ENCODE assay signal across 8 cellular contexts in the genomic region with DNA sequence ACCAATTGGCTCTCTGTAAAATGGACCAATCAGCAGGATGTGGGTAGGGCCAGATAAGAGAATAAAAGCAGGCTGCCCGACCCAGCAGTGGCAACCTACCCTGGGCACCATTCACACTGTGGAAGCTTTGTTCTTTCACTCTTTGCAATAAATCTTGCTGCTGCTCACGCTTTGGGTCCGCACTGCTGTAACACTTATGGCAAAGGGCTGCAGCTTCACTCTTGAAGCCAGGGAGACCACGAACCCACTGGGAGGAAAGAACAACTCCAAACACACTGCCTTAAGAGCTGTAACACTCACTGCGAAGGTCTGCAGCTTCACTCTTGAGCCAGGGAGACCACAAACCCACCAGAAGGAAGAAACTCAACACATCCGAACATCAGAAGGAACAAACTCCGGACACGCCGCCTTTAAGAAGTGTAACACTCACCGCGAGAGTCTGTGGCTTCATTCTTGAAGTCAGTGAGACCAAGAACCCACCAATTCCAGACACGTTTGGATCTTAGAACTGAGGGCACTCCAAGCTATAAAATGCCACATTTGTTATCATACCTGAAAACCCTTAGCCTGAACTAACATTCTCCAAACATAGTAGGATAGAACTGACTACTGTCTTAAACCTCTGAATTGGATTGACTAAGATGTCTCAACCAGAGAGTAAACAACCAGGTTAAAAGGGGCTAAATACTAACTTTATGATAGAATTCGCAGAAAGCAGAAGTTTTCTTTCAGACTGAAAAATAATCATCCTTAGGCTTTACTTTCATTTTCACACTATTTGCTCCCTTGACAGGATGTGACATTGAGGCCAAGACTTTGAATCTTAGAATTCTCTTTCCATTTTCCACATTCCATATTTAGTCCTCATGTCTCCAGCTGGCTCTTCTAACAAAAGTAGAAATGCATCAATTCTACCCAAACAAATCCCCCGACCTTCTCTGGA. TPM values are rescaled to one million over a fixed set of nuclear protein-coding genes. Genes with fewer than 3 reads are reported as not detected.
DNase-seq lines count a peak whose midpoint lies in the region; ATAC-seq and TF ChIP-seq lines count a peak whose summit lies in the region.

No MANE protein-coding gene starts in this region.

- no peak overlapping the region for H3K27ac Mint-ChIP-seq in neural progenitor cell

- H3K4me3 ChIP-seq in GM12875 (ENCODE audit: low read depth, low read length) (peak overlapping the region; percentile 26), GM23248 (peak overlapping the region; percentile 71), OCI-LY1 (ENCODE audit: low read depth, low read length, poor library complexity, severe bottlenecking) (peak overlapping the region; percentile 52), colonic mucosa (no peak overlapping the region), skeletal muscle cell (ENCODE audit: low read depth, low read length) (peak overlapping the region; percentile 7), neural progenitor cell (no peak overlapping the region)

- no peaks in the 10 kb centered on the region for H3K36me3 ChIP-seq in GM23248 (ENCODE audit: low read depth)
- no peaks in the 10 kb centered on the region for H3K36me3 ChIP-seq in OCI-LY1 (ENCODE audit: insufficient read depth, low read length)
- H3K36me3 ChIP-seq in colonic mucosa, result no peaks in the 10 kb centered on the region
- H3K36me3 ChIP-seq in neural progenitor cell, result no peaks in the 10 kb centered on the region

- H3K9ac ChIP-seq in GM23248, result peak overlapping the region; percentile 66
- H3K9ac ChIP-seq in OCI-LY1 (ENCODE audit: low read length), result peak overlapping the region; percentile 4; the same call in 1 of the 2 replicates
- H3K9ac ChIP-seq in colonic mucosa (ENCODE audit: low read depth in 2 of 2, low read length in 2 of 2), result peak overlapping the region; percentile 12 to 30
- H3K9ac ChIP-seq in neural progenitor cell, result no peak overlapping the region

- H3K9me3 ChIP-seq in GM23248 (ENCODE audit: low read depth) (no peaks in the 10 kb centered on the region), OCI-LY1 (ENCODE audit: low read length) (no peaks in the 10 kb centered on the region), colonic mucosa (no peaks in the 10 kb centered on the region), neural progenitor cell (ENCODE audit: low read depth) (no peaks in the 10 kb centered on the region)

- peaks cover 4% of the 10 kb centered on the region for H3K27me3 Mint-ChIP-seq in neural progenitor cell (ENCODE audit: insufficient read depth, low read depth)

- in situ Hi-C loops in GM23248 (cut with MboI), result no loop called here

- no peak overlapping the region for H3K4me3 Mint-ChIP-seq in neural progenitor cell

- peak overlapping the region; percentile 77 for H3K27ac ChIP-seq in GM23248
- H3K27ac ChIP-seq in OCI-LY1 (ENCODE audit: low read depth, low read length, poor library complexity, severe bottlenecking), result peak overlapping the region; percentile 60
- H3K27ac ChIP-seq in colonic mucosa, result peak overlapping the region; percentile 76
- no peak overlapping the region for H3K27ac ChIP-seq in neural progenitor cell

- no peak for ATAC-seq in GM18858 (IDR thresholded peaks at IDR 0.05; ENCODE audit: unreplicated experiment)

- H3K79me2 ChIP-seq in GM23248 (ENCODE audit: insufficient read depth) (no peaks in the 10 kb centered on the region), OCI-LY1 (ENCODE audit: insufficient read depth, low read length) (no peaks in the 10 kb centered on the region), neural progenitor cell (ENCODE audit: low read depth) (no peaks in the 10 kb centered on the region)

- intact Hi-C loops in colonic mucosa (cut with DNase I), result no loop called here

- H3K9me2 ChIP-seq in GM23248 (ENCODE audit: insufficient read depth) (no peaks in the 10 kb centered on the region), OCI-LY1 (ENCODE audit: low read depth, low read length) (no peaks in the 10 kb centered on the region)

- TF ChIP-seq CTCF in GM12875 (IDR thresholded peaks at IDR 0.05; ENCODE audit: borderline replicate concordance, insufficient read depth, low read depth, low read length) (no peak), OCI-LY1 (IDR thresholded peaks at IDR 0.05; ENCODE audit: low read length) (no peak), colonic mucosa (IDR thresholded peaks at IDR 0.05) (no peak), neural progenitor cell (IDR thresholded peaks at IDR 0.05) (no peak)

- no peaks in the 10 kb centered on the region for H3K27me3 ChIP-seq in GM23248 (replicated peaks; ENCODE audit: insufficient read depth)
- H3K27me3 ChIP-seq in OCI-LY1 (ENCODE audit: insufficient read depth, low read length), result no peaks in the 10 kb centered on the region
- no peaks in the 10 kb centered on the region for H3K27me3 ChIP-seq in colonic mucosa
- no peaks in the 10 kb centered on the region for H3K27me3 ChIP-seq in neural progenitor cell

- peak overlapping the region; percentile 85 for H3K4me2 ChIP-seq in GM23248 (ENCODE audit: unreplicated experiment)
- peak overlapping the region; percentile 91 for H3K4me2 ChIP-seq in OCI-LY1 (ENCODE audit: low read length)
- H3K4me2 ChIP-seq in neural progenitor cell, result no peak overlapping the region

- peaks cover 13% of the 10 kb centered on the region; the same call in 1 of the 2 replicates for H3F3A ChIP-seq in GM23248 (ENCODE audit: insufficient read depth)
- 0 out of 2 replicates have a peak, but pooled peaks cover 2% of the 10 kb centered on the region for H3F3A ChIP-seq in OCI-LY1 (ENCODE audit: insufficient read depth, low read length)
- peaks cover 3% of the 10 kb centered on the region for H3F3A ChIP-seq in neural progenitor cell (ENCODE audit: low read depth)

- peak overlapping the region; percentile 99 for H2AFZ ChIP-seq in GM23248
- H2AFZ ChIP-seq in OCI-LY1 (ENCODE audit: low read length), result peak overlapping the region; percentile 87; the same call in 1 of the 2 replicates
- no peak overlapping the region for H2AFZ ChIP-seq in neural progenitor cell (replicated peaks)

- H4K20me1 ChIP-seq in GM23248 (ENCODE audit: insufficient read depth) (no peaks in the 10 kb centered on the region), OCI-LY1 (ENCODE audit: insufficient read depth, low read length) (no peaks in the 10 kb centered on the region), neural progenitor cell (ENCODE audit: low read depth) (no peaks in the 10 kb centered on the region)

- H3K9me3 Mint-ChIP-seq in neural progenitor cell, result no peaks in the 10 kb centered on the region

- no peaks in the 10 kb centered on the region for H3K36me3 Mint-ChIP-seq in neural progenitor cell

- H3K4me1 Mint-ChIP-seq in neural progenitor cell, result no peaks in the 10 kb centered on the region

- H3K4me1 ChIP-seq in GM23248 (ENCODE audit: insufficient read depth), result peaks cover 14% of the 10 kb centered on the region
- H3K4me1 ChIP-seq in OCI-LY1 (ENCODE audit: insufficient read depth, low read length, severe bottlenecking), result peaks cover 28% of the 10 kb centered on the region
- H3K4me1 ChIP-seq in colonic mucosa, result peaks cover 2% of the 10 kb centered on the region
- H3K4me1 ChIP-seq in neural progenitor cell, result peaks cover 2% of the 10 kb centered on the region

- WGBS in GM23248 (ENCODE audit: low coverage in 1 of 2, low lambda C conversion rate in 2 of 2, missing lambda C conversion rate in 2 of 2), 2 experiments, result 52 to 61% methylated on average over 14 of the region's 14 CpGs

- DNase-seq in GM23248 (peak; percentile 44), colonic mucosa (no peak), skeletal muscle cell (ENCODE audit: low read depth) (no peak), NCI-H82 (lab: John Stamatoyannopoulos, UW) (no peak), neural progenitor cell (ENCODE audit: low spot score) (no peak)

RNA-seq across cellular contexts. Expression of a gene that starts 33.6 kb away (rescaled TPM):
- 1.1 and 5.0 TPM in 2 replicates for total RNA-seq in GM23248 (2014; rRNA removed; shearing (Covaris generic))
- polyA plus RNA-seq in GM23248 (2016; fragmentation: Nextera tagmentation; extraction: Ambion mirVana), result 2.2 and 2.9 TPM in 2 replicates
- total RNA-seq in colonic mucosa (10 to 100 TPM; 16.2 to 36.2 TPM), neural progenitor cell (ENCODE audit: low replicate concordance) (0.62 and 2.5 TPM in 2 replicates)

RNA-seq across cellular contexts. Expression of a gene that starts 50.9 kb away (rescaled TPM):
- total RNA-seq in GM23248 (2014; rRNA removed; shearing (Covaris generic)), result 4.4 and 7.8 TPM in 2 replicates
- polyA plus RNA-seq in GM23248 (2016; fragmentation: Nextera tagmentation; extraction: Ambion mirVana), result 12.3 and 15.9 TPM in 2 replicates
- total RNA-seq in colonic mucosa (10 to 100 TPM; 15.2 to 20.9 TPM), neural progenitor cell (ENCODE audit: low replicate concordance) (17.1 and 17.6 TPM in 2 replicates)

RNA-seq across cellular contexts. Expression of a gene that starts 51.0 kb away (rescaled TPM):
- total RNA-seq in GM23248 (2014; rRNA removed; shearing (Covaris generic)), result 1.3 and 2.6 TPM in 2 replicates
- 1.8 and 2.0 TPM in 2 replicates for polyA plus RNA-seq in GM23248 (2016; fragmentation: Nextera tagmentation; extraction: Ambion mirVana)
- total RNA-seq in colonic mucosa, result 10 to 100 TPM; 11.4 to 12.3 TPM
- total RNA-seq in neural progenitor cell (ENCODE audit: low replicate concordance), result 13.6 and 14.0 TPM in 2 replicates

Comparison
In these comparisons a context has a peak if more than half of its experiments do, and no peak if none do; other contexts are left out.
1. H3K4me3 ChIP-seq: peak in GM12875 (single experiment), GM23248 (single experiment), OCI-LY1 (single experiment) and skeletal muscle cell (single experiment); none in colonic mucosa (single experiment) and neural progenitor cell (single experiment).